ENCODE assay signal across 11 cellular contexts in the genomic region with DNA sequence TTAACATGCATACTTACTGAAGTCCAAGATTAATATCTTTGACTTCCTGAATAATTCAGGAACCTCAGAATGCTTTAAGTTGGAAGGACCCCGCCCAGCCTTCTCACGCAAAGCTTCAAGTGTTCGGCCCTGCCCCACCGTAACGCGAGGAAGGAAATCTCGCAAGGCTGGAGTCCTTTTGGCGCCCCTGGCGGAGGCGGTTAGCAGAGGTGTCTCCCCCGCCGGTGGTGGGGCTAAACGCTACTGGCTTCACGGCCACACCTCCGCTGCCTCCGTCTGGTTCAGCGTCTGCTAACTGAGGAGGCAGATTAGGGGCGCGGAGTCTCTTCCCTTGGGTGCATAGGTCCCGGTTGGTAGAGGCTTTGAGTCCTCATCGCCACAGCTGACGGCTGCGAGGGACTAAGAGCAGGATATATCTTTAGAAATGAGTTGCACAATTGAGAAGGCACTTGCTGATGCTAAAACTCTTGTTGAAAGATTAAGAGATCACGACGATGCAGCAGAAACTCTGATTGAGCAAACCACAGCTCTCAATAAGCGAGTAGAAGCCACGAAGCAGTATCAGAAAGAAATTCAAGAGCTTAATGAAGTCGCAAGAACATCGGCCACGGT. TPM values are rescaled to one million over a fixed set of nuclear protein-coding genes. Genes with fewer than 3 reads are reported as not detected.
DNase-seq lines count a peak whose midpoint lies in the region; ATAC-seq, FAIRE-seq and TF ChIP-seq lines count a peak whose summit lies in the region.
"Had no signal": no experiment of that assay in that cellular context is flagged by ENCODE, and none has a peak within 500 bp of the region (broad histone marks: within the 10 kb centered on the region; RNA-seq: fewer than 3 reads in every experiment).

No MANE protein-coding gene starts in this region.

- DNase-seq in GM12891 (ENCODE audit: insufficient read length, low spot score) (no peak), erythroblast (lab: John Stamatoyannopoulos, UW) (peak; percentile 33 to 42), esophagus muscularis mucosa (ENCODE audit: extremely low spot score) (no peak), HK-2 (ENCODE audit: unreplicated experiment) (no peak)
- peak; percentile 70 for DNase-seq in activated CD4-positive, alpha-beta memory T cell treated with anti-CD3 and anti-CD28 coated beads, Interleukin-2, amount 10 ng/mL, durations not matched to agents 7 days and 5 days
- peak in 3 of 4 experiments; percentile 27 to 36 (median 32) for DNase-seq in stimulated activated CD4-positive, alpha-beta T cell treated with anti-CD3 and anti-CD28 coated beads, Interleukin-1b, Interleukin-23, amount 100 ng/mL, for 24 hours (ENCODE audit: low read depth in 4 of 4, low spot score in 1 of 4)
- DNase-seq: DMS153 had no signal

- H3K4me1 Mint-ChIP-seq in activated CD4-positive, alpha-beta memory T cell treated with anti-CD3 and anti-CD28 coated beads, Interleukin-2, amount 10 ng/mL, durations not matched to agents 7 days and 5 days: peaks cover 8% of the 10 kb centered on the region

- TF ChIP-seq CTCF in esophagus muscularis mucosa (IDR thresholded peaks at IDR 0.05): peak in 1 of 3 experiments; percentile 2
- TF ChIP-seq CTCF in gastroesophageal sphincter (IDR thresholded peaks at IDR 0.05): no peak

- no peak overlapping the region for H3K4me3 ChIP-seq in esophagus muscularis mucosa
- no peak overlapping the region for H3K4me3 ChIP-seq in gastroesophageal sphincter

- H3K27me3 ChIP-seq in esophagus muscularis mucosa (no peaks in the 10 kb centered on the region), gastroesophageal sphincter (no peaks in the 10 kb centered on the region)

- 77% methylated on average over 30 of the region's 30 CpGs for WGBS in esophagus muscularis mucosa
- 97% methylated on average over 5 to 7 of the region's 30 CpGs for WGBS in gastroesophageal sphincter (ENCODE audit: low coverage in 1 of 2), 2 donors

- FAIRE-seq in GM12891 (lab: Jason Lieb, UNC): peak; percentile 60
- FAIRE-seq: keratinocyte had no signal

- POLR2A ChIA-PET in activated CD4-positive, alpha-beta memory T cell treated with anti-CD3 and anti-CD28 coated beads, Interleukin-2, amount 10 ng/mL, durations not matched to agents 7 days and 5 days (lab: Charles Lee): interaction anchor here (0.9 to 1.2 kb wide), 2 partner anchors 22 to 28 kb away, joined by 3 to 4 read pairs; a partner anchor contains a TSS

- no peaks in the 10 kb centered on the region for H3K9me3 Mint-ChIP-seq in activated CD4-positive, alpha-beta memory T cell treated with anti-CD3 and anti-CD28 coated beads, Interleukin-2, amount 10 ng/mL, durations not matched to agents 7 days and 5 days

- H3K4me3 Mint-ChIP-seq in activated CD4-positive, alpha-beta memory T cell treated with anti-CD3 and anti-CD28 coated beads, Interleukin-2, amount 10 ng/mL, durations not matched to agents 7 days and 5 days: no peak overlapping the region

- no peak overlapping the region for H3K27ac Mint-ChIP-seq in activated CD4-positive, alpha-beta memory T cell treated with anti-CD3 and anti-CD28 coated beads, Interleukin-2, amount 10 ng/mL, durations not matched to agents 7 days and 5 days

- CTCF ChIA-PET in activated CD4-positive, alpha-beta memory T cell treated with anti-CD3 and anti-CD28 coated beads, Interleukin-2, amount 10 ng/mL, durations not matched to agents 7 days and 5 days (lab: Charles Lee): interaction anchor here (0.6 to 2.3 kb wide), 8 partner anchors 11 to 214 kb away, joined by 3 to 7 read pairs (median 4); a partner anchor contains a TSS

- no peaks in the 10 kb centered on the region for H3K9me3 ChIP-seq in esophagus muscularis mucosa
- no peaks in the 10 kb centered on the region for H3K9me3 ChIP-seq in gastroesophageal sphincter

- H3K27ac ChIP-seq in esophagus muscularis mucosa (replicated peaks in 1 of 4) (no peak overlapping the region), gastroesophageal sphincter (no peak overlapping the region)
- H3K27ac ChIP-seq: HL-60 had no signal

- H3K27me3 Mint-ChIP-seq in activated CD4-positive, alpha-beta memory T cell treated with anti-CD3 and anti-CD28 coated beads, Interleukin-2, amount 10 ng/mL, durations not matched to agents 7 days and 5 days: no peaks in the 10 kb centered on the region

- H3K4me1 ChIP-seq in esophagus muscularis mucosa (no peaks in the 10 kb centered on the region), gastroesophageal sphincter (no peaks in the 10 kb centered on the region)

- intact Hi-C loops in esophagus muscularis mucosa (cut with DNase I): no loop called here

- TF ChIP-seq POLR2A in GM12891 (IDR thresholded peaks at IDR 0.05; ENCODE audit: low read depth, low read length): no peak
- TF ChIP-seq POLR2A in erythroblast (IDR thresholded peaks at IDR 0.05; ENCODE audit: low read length): no peak
- TF ChIP-seq POLR2A in esophagus muscularis mucosa (IDR thresholded peaks at IDR 0.05; ENCODE audit: low read depth): no peak
- TF ChIP-seq POLR2A in gastroesophageal sphincter (IDR thresholded peaks at IDR 0.05): no peak

- TF ChIP-seq EP300 in esophagus muscularis mucosa (IDR thresholded peaks at IDR 0.05): no peak
- TF ChIP-seq EP300 in gastroesophageal sphincter (IDR thresholded peaks at IDR 0.05): no peak

- H3K36me3 ChIP-seq in esophagus muscularis mucosa (no peaks in the 10 kb centered on the region), gastroesophageal sphincter (no peaks in the 10 kb centered on the region)

- no peak for ATAC-seq in gastroesophageal sphincter
- ATAC-seq in HG03025 (IDR thresholded peaks at IDR 0.05; ENCODE audit: low FRiP score, unreplicated experiment): no peak

- peaks cover 6% of the 10 kb centered on the region for H3K36me3 Mint-ChIP-seq in activated CD4-positive, alpha-beta memory T cell treated with anti-CD3 and anti-CD28 coated beads, Interleukin-2, amount 10 ng/mL, durations not matched to agents 7 days and 5 days (ENCODE audit: low read depth)

TF ChIP-seq in GM12891, 5 proteins besides CTCF, POLR2A, EP300 and RAD21:
- TF ChIP-seq SPI1 (IDR thresholded peaks at IDR 0.05; ENCODE audit: low read depth, low read length) (no peak), TAF1 (IDR thresholded peaks at IDR 0.05; ENCODE audit: low read depth, low read length) (no peak), PAX5 (IDR thresholded peaks at IDR 0.05; ENCODE audit: insufficient read depth, low read length, severe bottlenecking) (no peak), POU2F2 (IDR thresholded peaks at IDR 0.05; ENCODE audit: low read depth, low read length) (no peak), POLR2AphosphoS5 (IDR thresholded peaks at IDR 0.05; ENCODE audit: low read depth, low read length) (no peak)

RNA-seq across cellular contexts. Expression of a gene that starts 21.9 kb away (rescaled TPM):
- polyA plus RNA-seq in GM12891 (2012; ENCODE audit: low read depth, missing spikeins): 21.3 TPM
- total RNA-seq in activated CD4-positive, alpha-beta memory T cell treated with anti-CD3 and anti-CD28 coated beads, Interleukin-2, amount 10 ng/mL, durations not matched to agents 7 days and 5 days: 10 to 100 TPM; 12.3 to 15.6 TPM
- total RNA-seq in esophagus muscularis mucosa: 10 to 100 TPM in 3 of 4 donors, 1 to 10 TPM in 1; 9.5 to 16.6 (median 11.5) TPM
- total RNA-seq in gastroesophageal sphincter: 10 to 100 TPM in 2 of 4 donors, 1 to 10 TPM in 2; 8.6 to 17.8 (median 9.5) TPM

RNA-seq across cellular contexts. Expression of a gene that starts 42.5 kb away (rescaled TPM):
- polyA plus RNA-seq in GM12891 (2012; ENCODE audit: low read depth, missing spikeins): 0.08 TPM
- total RNA-seq in activated CD4-positive, alpha-beta memory T cell treated with anti-CD3 and anti-CD28 coated beads, Interleukin-2, amount 10 ng/mL, durations not matched to agents 7 days and 5 days: under 1 TPM in 1 of 2 experiments, not detected in 1; 0.05 TPM
- total RNA-seq in esophagus muscularis mucosa (under 1 TPM in 3 of 4 donors, not detected in 1; 0.17 to 0.34 (median 0.26) TPM), gastroesophageal sphincter (under 1 TPM in 2 of 4 donors, not detected in 2; 0.08 to 0.40 TPM)
- polyA plus RNA-seq: keratinocyte had no signal

RNA-seq across cellular contexts. Expression of a gene that starts 52.2 kb away (rescaled TPM):
- 0.12 TPM for polyA plus RNA-seq in GM12891 (2012; ENCODE audit: low read depth, missing spikeins)
- not detected for total RNA-seq in activated CD4-positive, alpha-beta memory T cell treated with anti-CD3 and anti-CD28 coated beads, Interleukin-2, amount 10 ng/mL, durations not matched to agents 7 days and 5 days
- total RNA-seq in esophagus muscularis mucosa: not detected
- total RNA-seq in gastroesophageal sphincter: not detected

Comparison
In these comparisons a context has a peak if more than half of its experiments do, and no peak if none do; other contexts are left out.
1. DNase-seq: peak in activated CD4-positive, alpha-beta memory T cell treated with anti-CD3 and anti-CD28 coated beads, Interleukin-2, amount 10 ng/mL, durations not matched to agents 7 days and 5 days (single experiment), erythroblast (2 of 2) and stimulated activated CD4-positive, alpha-beta T cell treated with anti-CD3 and anti-CD28 coated beads, Interleukin-1b, Interleukin-23, amount 100 ng/mL, for 24 hours (3 of 4); none in GM12891 (single experiment), esophagus muscularis mucosa (single experiment) and HK-2 (single experiment).